13 cellular contexts compared by ENCODE assay signal in genomic region chr19:1042689-1043511, GRCh38. TPM values are rescaled to one million over a fixed set of nuclear protein-coding genes. Genes with fewer than 3 reads are reported as not detected.
DNase-seq lines count a peak whose midpoint lies in the region; ATAC-seq and TF ChIP-seq lines count a peak whose summit lies in the region.
"Had no signal": no experiment of that assay in that cellular context is flagged by ENCODE, and none has a peak within 500 bp of the region (broad histone marks: within the 10 kb centered on the region; RNA-seq: fewer than 3 reads in every experiment).

No MANE protein-coding gene starts in this region.

- TF ChIP-seq CTCF in tibial artery (IDR thresholded peaks at IDR 0.05) = no peak
- no peak for TF ChIP-seq CTCF in smooth muscle cell (IDR thresholded peaks at IDR 0.05; ENCODE audit: borderline replicate concordance, insufficient read depth, poor library complexity, severe bottlenecking)

- H3K4me3 ChIP-seq in tibial artery = no peak overlapping the region
- no peak overlapping the region for H3K4me3 ChIP-seq in smooth muscle cell

- H3K27ac ChIP-seq in tibial artery = peak overlapping the region; percentile 23 to 62
- H3K27ac ChIP-seq in smooth muscle cell (ENCODE audit: low read depth) = no peak overlapping the region

- peaks cover 18% of the 10 kb centered on the region for H4K20me1 ChIP-seq in smooth muscle cell (ENCODE audit: low read depth)

- no peak for ATAC-seq in activated CD8-positive, alpha-beta memory T cell treated with anti-CD3 and anti-CD28 coated beads, Interleukin-2, amount 10 ng/mL, durations not matched to agents 7 days and 5 days
- no peak for ATAC-seq in activated naive CD8-positive, alpha-beta T cell treated with anti-CD3 and anti-CD28 coated beads, Interleukin-2, amount 50 U/mL, for 24 hours
- no peak for ATAC-seq in HG03457 (IDR thresholded peaks at IDR 0.05; ENCODE audit: unreplicated experiment)

- no peaks in the 10 kb centered on the region for H3K79me2 ChIP-seq in smooth muscle cell (ENCODE audit: low read depth)

- H3K27me3 ChIP-seq in tibial artery (peaks cover 0 to 27% of the 10 kb centered on the region in 2 donors), smooth muscle cell (ENCODE audit: low read depth) (no peaks in the 10 kb centered on the region)

- peaks cover 0 to 2% (median 0%) of the 10 kb centered on the region in 3 donors for H3K36me3 ChIP-seq in tibial artery
- no peaks in the 10 kb centered on the region for H3K36me3 ChIP-seq in smooth muscle cell (ENCODE audit: low read depth)

- intact Hi-C loops in tibial artery (cut with DNase I; ENCODE audit: low total_unique reads) = loop anchor here (5.0 kb wide), 1 partner anchor 49 kb away; no protein-coding TSS in a partner anchor

- CTCF ChIA-PET in activated CD8-positive, alpha-beta memory T cell treated with anti-CD3 and anti-CD28 coated beads, Interleukin-2, amount 10 ng/mL, durations not matched to agents 7 days and 5 days (lab: Charles Lee) = interaction anchor here (0.9 to 8.5 kb wide), 2 partner anchors 15 to 22 kb away, joined by 3 to 76 read pairs; partner anchors contain the start of gene CNN2

- no peak overlapping the region for H3K9ac ChIP-seq in smooth muscle cell (ENCODE audit: low read depth)

- DNase-seq in activated CD8-positive, alpha-beta memory T cell treated with anti-CD3 and anti-CD28 coated beads, Interleukin-2, amount 10 ng/mL, durations not matched to agents 7 days and 5 days = peak; percentile 40
- no peak for DNase-seq in activated CD8-positive, alpha-beta memory T cell treated with anti-CD3 and anti-CD28 coated beads, Interleukin-2, amount 50 U/mL, for 48 hours
- DNase-seq in NCI-H446 (lab: John Stamatoyannopoulos, UW) (peak; percentile 64 to 89), iris pigment epithelial cell (ENCODE audit: low read depth) (peak; percentile 35), tibial artery (no peak), smooth muscle cell (lab: John Stamatoyannopoulos, UW; ENCODE audit: unreplicated experiment) (no peak)
- DNase-seq in activated naive CD8-positive, alpha-beta T cell treated with anti-CD3 and anti-CD28 coated beads, Interleukin-2, amount 50 U/mL, for 24 hours = no peak
- DNase-seq: GDM1, hippocampal formation, T1000 had no signal

- H3K9me3 Mint-ChIP-seq in activated CD8-positive, alpha-beta memory T cell treated with anti-CD3 and anti-CD28 coated beads, Interleukin-2, amount 10 ng/mL, durations not matched to agents 7 days and 5 days (ENCODE audit: low read depth) = no peaks in the 10 kb centered on the region
- H3K9me3 Mint-ChIP-seq in activated naive CD8-positive, alpha-beta T cell treated with anti-CD3 and anti-CD28 coated beads, Interleukin-2, amount 50 U/mL, for 24 hours = no peaks in the 10 kb centered on the region

- no peaks in the 10 kb centered on the region for H3K27me3 Mint-ChIP-seq in activated CD8-positive, alpha-beta memory T cell treated with anti-CD3 and anti-CD28 coated beads, Interleukin-2, amount 10 ng/mL, durations not matched to agents 7 days and 5 days
- H3K27me3 Mint-ChIP-seq in activated naive CD8-positive, alpha-beta T cell treated with anti-CD3 and anti-CD28 coated beads, Interleukin-2, amount 50 U/mL, for 24 hours = no peaks in the 10 kb centered on the region

- H3K4me2 ChIP-seq in smooth muscle cell = no peak overlapping the region

- H2AFZ ChIP-seq in smooth muscle cell (ENCODE audit: low read depth) = no peak overlapping the region

- peaks cover 0 to 51% (median 37%) of the 10 kb centered on the region in 4 donors for H3K4me1 ChIP-seq in tibial artery
- H3K4me1 ChIP-seq in smooth muscle cell (ENCODE audit: low read depth) = peaks cover 6% of the 10 kb centered on the region

- H3K4me3 Mint-ChIP-seq in activated CD8-positive, alpha-beta memory T cell treated with anti-CD3 and anti-CD28 coated beads, Interleukin-2, amount 10 ng/mL, durations not matched to agents 7 days and 5 days = no peak overlapping the region
- no peak overlapping the region for H3K4me3 Mint-ChIP-seq in activated naive CD8-positive, alpha-beta T cell treated with anti-CD3 and anti-CD28 coated beads, Interleukin-2, amount 50 U/mL, for 24 hours

- H3F3A ChIP-seq in smooth muscle cell (ENCODE audit: low read depth) = no peaks in the 10 kb centered on the region

- H3K36me3 Mint-ChIP-seq in activated CD8-positive, alpha-beta memory T cell treated with anti-CD3 and anti-CD28 coated beads, Interleukin-2, amount 10 ng/mL, durations not matched to agents 7 days and 5 days = peaks cover 11% of the 10 kb centered on the region
- H3K36me3 Mint-ChIP-seq in activated naive CD8-positive, alpha-beta T cell treated with anti-CD3 and anti-CD28 coated beads, Interleukin-2, amount 50 U/mL, for 24 hours (ENCODE audit: low read depth) = peaks cover 2% of the 10 kb centered on the region

- no peak overlapping the region for H3K27ac Mint-ChIP-seq in activated CD8-positive, alpha-beta memory T cell treated with anti-CD3 and anti-CD28 coated beads, Interleukin-2, amount 10 ng/mL, durations not matched to agents 7 days and 5 days
- H3K27ac Mint-ChIP-seq in activated naive CD8-positive, alpha-beta T cell treated with anti-CD3 and anti-CD28 coated beads, Interleukin-2, amount 50 U/mL, for 24 hours = no peak overlapping the region

- H3K9me3 ChIP-seq in tibial artery (no peaks in the 10 kb centered on the region), smooth muscle cell (replicated peaks; ENCODE audit: low read depth) (no peaks in the 10 kb centered on the region)

- 94% methylated on average over 23 of the region's 23 CpGs for WGBS in smooth muscle cell (ENCODE audit: low lambda C conversion rate)

- peaks cover 32% of the 10 kb centered on the region for H3K4me1 Mint-ChIP-seq in activated CD8-positive, alpha-beta memory T cell treated with anti-CD3 and anti-CD28 coated beads, Interleukin-2, amount 10 ng/mL, durations not matched to agents 7 days and 5 days
- H3K4me1 Mint-ChIP-seq in activated naive CD8-positive, alpha-beta T cell treated with anti-CD3 and anti-CD28 coated beads, Interleukin-2, amount 50 U/mL, for 24 hours = peaks cover 33% of the 10 kb centered on the region

RNA-seq across cellular contexts. Expression of gene ABCA7, which starts 3.0 kb away (rescaled TPM):
- total RNA-seq in activated CD8-positive, alpha-beta memory T cell treated with anti-CD3 and anti-CD28 coated beads, Interleukin-2, amount 10 ng/mL, durations not matched to agents 7 days and 5 days = 10 to 100 TPM; 62.7 to 72.9 TPM
- 4.1 and 5.0 TPM in 2 replicates for total RNA-seq in smooth muscle cell
- polyA plus RNA-seq in smooth muscle cell = 11.8 and 26.5 TPM in 2 replicates

RNA-seq across cellular contexts. Expression of gene CNN2, which starts 16.5 kb away (rescaled TPM):
- total RNA-seq in activated CD8-positive, alpha-beta memory T cell treated with anti-CD3 and anti-CD28 coated beads, Interleukin-2, amount 10 ng/mL, durations not matched to agents 7 days and 5 days = 100 to 1,000 TPM; 295 to 296 TPM
- 150 and 155 TPM in 2 replicates for total RNA-seq in smooth muscle cell
- 392 and 404 TPM in 2 replicates for polyA plus RNA-seq in smooth muscle cell

RNA-seq across cellular contexts. Expression of gene RNU6-2, which starts 21.6 kb away (rescaled TPM):
- total RNA-seq in activated CD8-positive, alpha-beta memory T cell treated with anti-CD3 and anti-CD28 coated beads, Interleukin-2, amount 10 ng/mL, durations not matched to agents 7 days and 5 days = not detected
- total RNA-seq in smooth muscle cell = not detected in 2 replicates
- not detected in 2 replicates for polyA plus RNA-seq in smooth muscle cell
- total RNA-seq: mesenteric fat pad had no signal
- polyA plus RNA-seq: thymus had no signal

RNA-seq across cellular contexts. Expression of gene TMEM259, which starts 22.0 kb away (rescaled TPM):
- total RNA-seq in activated CD8-positive, alpha-beta memory T cell treated with anti-CD3 and anti-CD28 coated beads, Interleukin-2, amount 10 ng/mL, durations not matched to agents 7 days and 5 days = 100 to 1,000 TPM; 172 to 212 TPM
- 112 and 133 TPM in 2 replicates for total RNA-seq in smooth muscle cell
- 232 and 301 TPM in 2 replicates for polyA plus RNA-seq in smooth muscle cell

RNA-seq across cellular contexts. Expression of gene ARHGAP45, which starts 24.1 kb away (rescaled TPM):
- total RNA-seq in activated CD8-positive, alpha-beta memory T cell treated with anti-CD3 and anti-CD28 coated beads, Interleukin-2, amount 10 ng/mL, durations not matched to agents 7 days and 5 days = 100 to 1,000 TPM; 361 to 481 TPM
- 4.4 and 8.7 TPM in 2 replicates for total RNA-seq in smooth muscle cell
- 8.0 and 13.9 TPM in 2 replicates for polyA plus RNA-seq in smooth muscle cell

Comparison
In these comparisons a context has a peak if more than half of its experiments do, and no peak if none do; other contexts are left out.
1. DNase-seq: peak in activated CD8-positive, alpha-beta memory T cell treated with anti-CD3 and anti-CD28 coated beads, Interleukin-2, amount 10 ng/mL, durations not matched to agents 7 days and 5 days (single experiment), NCI-H446 (2 of 2) and iris pigment epithelial cell (single experiment); none in activated CD8-positive, alpha-beta memory T cell treated with anti-CD3 and anti-CD28 coated beads, Interleukin-2, amount 50 U/mL, for 48 hours (single experiment), tibial artery (0 of 2), activated naive CD8-positive, alpha-beta T cell treated with anti-CD3 and anti-CD28 coated beads, Interleukin-2, amount 50 U/mL, for 24 hours (single experiment) and smooth muscle cell (single experiment).
2. RNA of gene ABCA7, which starts 3.0 kb away (total RNA-seq): 62.7 to 72.9 TPM in activated CD8-positive, alpha-beta memory T cell treated with anti-CD3 and anti-CD28 coated beads, Interleukin-2, amount 10 ng/mL, durations not matched to agents 7 days and 5 days; 4.1 to 5.0 TPM in smooth muscle cell; every median in the first group is over 10 times any median in the second.